12 cellular contexts compared by ENCODE assay signal in the genomic region with DNA sequence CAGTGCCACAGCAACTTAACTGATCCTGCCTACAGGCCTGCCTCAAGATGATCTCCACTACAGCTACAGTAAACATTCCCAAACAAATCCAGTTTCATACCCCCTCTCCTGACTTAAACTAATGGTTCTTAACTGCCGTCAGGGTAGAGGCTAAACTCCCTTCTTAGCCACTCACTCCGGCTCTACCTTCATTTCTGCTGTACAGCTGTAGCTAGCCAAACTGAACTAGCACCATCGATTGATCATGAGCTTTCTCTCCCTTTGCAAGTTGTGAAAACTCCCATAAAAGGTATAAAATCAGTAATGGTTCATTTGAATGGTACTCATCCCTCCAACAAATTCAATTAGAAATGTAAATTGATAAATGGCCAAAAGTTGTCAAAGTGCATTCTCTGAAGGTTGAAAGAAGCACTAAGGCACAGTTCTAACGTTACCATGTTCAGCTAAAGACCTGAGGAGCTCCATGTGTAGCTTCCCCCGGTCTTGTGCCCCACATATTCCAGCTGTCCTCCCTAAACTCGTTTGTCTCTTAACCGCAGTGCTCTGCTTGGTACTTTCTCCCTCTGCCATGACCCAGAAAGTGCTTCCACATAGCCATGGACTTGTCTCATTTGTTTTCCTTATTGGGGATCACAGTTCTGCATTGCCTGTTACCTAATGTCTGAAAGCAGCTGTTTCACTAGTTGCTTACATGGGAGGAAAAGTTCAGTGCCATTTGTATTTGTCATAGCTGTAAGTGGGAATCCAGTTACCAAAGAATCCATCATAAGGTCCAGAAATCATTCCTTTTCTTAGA. TPM values are rescaled to one million over a fixed set of nuclear protein-coding genes. Genes with fewer than 3 reads are reported as not detected.
DNase-seq lines count a peak whose midpoint lies in the region; ATAC-seq, FAIRE-seq and TF ChIP-seq lines count a peak whose summit lies in the region.
"Had no signal": no experiment of that assay in that cellular context is flagged by ENCODE, and none has a peak within 500 bp of the region (broad histone marks: within the 10 kb centered on the region; RNA-seq: fewer than 3 reads in every experiment).

No MANE protein-coding gene starts in this region.

- H3K27ac ChIP-seq in KOPT-K1 (ENCODE audit: low read depth, low read length, poor library complexity, severe bottlenecking), result peak overlapping the region; percentile 57
- no peak overlapping the region for H3K27ac ChIP-seq in K562 (ENCODE audit: extremely low read depth, low read depth, low read length)
- H3K27ac ChIP-seq in spleen, result peak overlapping the region in 1 of 8 donors; percentile 3
- H3K27ac ChIP-seq: ovary, transverse colon had no signal

- TF ChIP-seq CTCF in K562 (IDR thresholded peaks at IDR 0.05 in 2 of 3, conservative IDR thresholded peaks at IDR 0.05 in 1 of 3; ENCODE audit: insufficient read depth in 2 of 3, low read depth in 1 of 3, low read length in 3 of 3), result no peak
- TF ChIP-seq CTCF in spleen (IDR thresholded peaks at IDR 0.05 in 8 of 11, conservative IDR thresholded peaks at IDR 0.05 in 3 of 11), result no peak

- FAIRE-seq in K562 (lab: Jason Lieb, UNC), result peak; percentile 69

- H3K9ac ChIP-seq in K562 (ENCODE audit: insufficient read depth in 1 of 2, low read depth in 2 of 2, low read length in 2 of 2), result no peak overlapping the region

- H3K9me3 ChIP-seq in KOPT-K1 (ENCODE audit: insufficient read depth, low read length, poor library complexity, severe bottlenecking), result no peaks in the 10 kb centered on the region
- no peaks in the 10 kb centered on the region for H3K9me3 ChIP-seq in K562 (replicated peaks; ENCODE audit: control insufficient read depth, insufficient read depth, low read depth, low read length)
- H3K9me3 ChIP-seq in spleen, result no peaks in the 10 kb centered on the region
- H3K9me3 ChIP-seq: ovary, transverse colon had no signal

- no peak for TF ChIP-seq EP300 in K562 (IDR thresholded peaks at IDR 0.05; ENCODE audit: low read length)

- CTCF ChIA-PET in K562 (lab: Yijun Ruan, JAX; ENCODE audit: low intra/inter-chr PET ratio), result no interaction called here

- H2AFZ ChIP-seq in K562 (ENCODE audit: low read depth, low read length), result no peak overlapping the region

- TF ChIP-seq RAD21 in K562 (CRISPR knock-in tag; conservative IDR thresholded peaks at IDR 0.05 in 1 of 2, IDR thresholded peaks at IDR 0.05 in 1 of 2), result 0 out of 4 replicates have a peak, but pooled peaks of 1 of the 2 experiments have one; percentile 1

- POLR2A ChIA-PET in K562 (lab: Yijun Ruan, JAX), result interaction anchor here (0.5 to 3.6 kb wide), 13 partner anchors 10 to 838 kb away, joined by 3 to 19 read pairs (median 4); no protein-coding TSS in a partner anchor

- H3K79me2 ChIP-seq in K562 (ENCODE audit: control insufficient read depth, insufficient read depth, low read length), result no peaks in the 10 kb centered on the region; the same call in 2 of the 3 replicates

- DNase-seq in SIG-M5 treated with dmso at 0.1 percent for 504 hours (lab: John Stamatoyannopoulos, UW; ENCODE audit: unreplicated experiment) (peak; percentile 11), SIG-M5 (lab: John Stamatoyannopoulos, UW) (no peak), K562 (ENCODE audit: extremely low read depth in 1 of 4, low spot score in 3 of 4) (peak in 2 of 4 experiments; percentile 19 to 20), non-pigmented ciliary epithelial cell (ENCODE audit: low read depth) (peak; percentile 26), amygdala (lab: John Stamatoyannopoulos, UW) (no peak), spleen (no peak), KBM-7 (no peak)
- DNase-seq: activated gamma-delta T cell, NCI-H526 treated with DMSO at 0.1 percent for 48 hours, ovary, transverse colon had no signal

- intact Hi-C loops in K562 (cut with micrococcal nuclease), result loop anchor here (5.0 kb wide), 1 partner anchor 37 kb away; no protein-coding TSS in a partner anchor
- intact Hi-C loops in spleen (cut with DNase I; ENCODE audit: low total_unique reads), result no loop called here

- in situ Hi-C loops in K562 (cut with MboI) (no loop called here), KBM-7 (cut with MboI; ENCODE audit: low pct_unique_long_range_greater_than_20kb, low sequenced_read_pairs) (no loop called here)

- 49% methylated on average over 7 of the region's 7 CpGs for WGBS in K562 (ENCODE audit: insufficient coverage, low coverage, missing lambda C conversion rate)
- WGBS in spleen, 5 donors, result 79 to 91% (median 83%) methylated on average over 7 of the region's 7 CpGs

- H3K4me1 ChIP-seq in K562 (replicated peaks in 1 of 2; ENCODE audit: control insufficient read depth in 2 of 2, insufficient read depth in 2 of 2, low read length in 2 of 2) (no peaks in the 10 kb centered on the region), spleen (peaks cover 0 to 11% (median 0%) of the 10 kb centered on the region in 6 donors)
- H3K4me1 ChIP-seq: transverse colon had no signal

- H3K4me2 ChIP-seq in K562 (ENCODE audit: insufficient read depth, low read length), result no peak overlapping the region

- H3K4me3 ChIP-seq in K562 (no peak overlapping the region), spleen (no peak overlapping the region)
- H3K4me3 ChIP-seq: ovary, transverse colon had no signal

- no TSS peak for BruUV-seq in K562 (replicated peaks; lab: Mats Ljungman, UMichigan)

- peak; percentile 60 for ATAC-seq in K562

- H3K36me3 ChIP-seq in KOPT-K1 (ENCODE audit: insufficient read depth, low read length), result peaks cover 74% of the 10 kb centered on the region
- H3K36me3 ChIP-seq in K562 (ENCODE audit: control insufficient read depth, insufficient read depth, low read length), result peaks cover 52% of the 10 kb centered on the region
- H3K36me3 ChIP-seq in spleen, result peaks cover 10 to 63% (median 50%) of the 10 kb centered on the region in 6 donors
- H3K36me3 ChIP-seq: ovary had no signal

- no peaks in the 10 kb centered on the region for H3K27me3 ChIP-seq in K562 (ENCODE audit: control insufficient read depth in 2 of 2, insufficient read depth in 2 of 2, low read length in 2 of 2)
- no peaks in the 10 kb centered on the region for H3K27me3 ChIP-seq in spleen (replicated peaks in 1 of 7)
- H3K27me3 ChIP-seq: ovary, transverse colon had no signal

- peaks cover 8% of the 10 kb centered on the region; the same call in 1 of the 2 replicates for H4K20me1 ChIP-seq in K562 (replicated peaks; ENCODE audit: control insufficient read depth, insufficient read depth, low read length)

- TF ChIP-seq POLR2A in K562 (conservative IDR thresholded peaks at IDR 0.05) (peak; percentile 66), spleen (IDR thresholded peaks at IDR 0.05) (no peak)

- H3K9me1 ChIP-seq in K562 (ENCODE audit: control insufficient read depth, insufficient read depth, low read length), result peaks cover 2% of the 10 kb centered on the region

TF ChIP-seq in K562, 482 proteins besides CTCF, POLR2A, EP300 and RAD21 (continues in another document):
- no peak for TF ChIP-seq EGR1 (conservative IDR thresholded peaks at IDR 0.05)
- TF ChIP-seq ZBTB17 (CRISPR knock-in tag; IDR thresholded peaks at IDR 0.05), result peak; percentile 57; the same call in 1 of the 2 replicates
- TF ChIP-seq POLR2AphosphoS5 (IDR thresholded peaks at IDR 0.05; ENCODE audit: control insufficient read depth, insufficient read depth, low read depth, low read length), result peak; percentile 51; the same call in 1 of the 2 replicates
- peak; percentile 64; the same call in 1 of the 2 replicates for TF ChIP-seq SUPT5H (IDR thresholded peaks at IDR 0.05)
- TF ChIP-seq, protein P1, sequence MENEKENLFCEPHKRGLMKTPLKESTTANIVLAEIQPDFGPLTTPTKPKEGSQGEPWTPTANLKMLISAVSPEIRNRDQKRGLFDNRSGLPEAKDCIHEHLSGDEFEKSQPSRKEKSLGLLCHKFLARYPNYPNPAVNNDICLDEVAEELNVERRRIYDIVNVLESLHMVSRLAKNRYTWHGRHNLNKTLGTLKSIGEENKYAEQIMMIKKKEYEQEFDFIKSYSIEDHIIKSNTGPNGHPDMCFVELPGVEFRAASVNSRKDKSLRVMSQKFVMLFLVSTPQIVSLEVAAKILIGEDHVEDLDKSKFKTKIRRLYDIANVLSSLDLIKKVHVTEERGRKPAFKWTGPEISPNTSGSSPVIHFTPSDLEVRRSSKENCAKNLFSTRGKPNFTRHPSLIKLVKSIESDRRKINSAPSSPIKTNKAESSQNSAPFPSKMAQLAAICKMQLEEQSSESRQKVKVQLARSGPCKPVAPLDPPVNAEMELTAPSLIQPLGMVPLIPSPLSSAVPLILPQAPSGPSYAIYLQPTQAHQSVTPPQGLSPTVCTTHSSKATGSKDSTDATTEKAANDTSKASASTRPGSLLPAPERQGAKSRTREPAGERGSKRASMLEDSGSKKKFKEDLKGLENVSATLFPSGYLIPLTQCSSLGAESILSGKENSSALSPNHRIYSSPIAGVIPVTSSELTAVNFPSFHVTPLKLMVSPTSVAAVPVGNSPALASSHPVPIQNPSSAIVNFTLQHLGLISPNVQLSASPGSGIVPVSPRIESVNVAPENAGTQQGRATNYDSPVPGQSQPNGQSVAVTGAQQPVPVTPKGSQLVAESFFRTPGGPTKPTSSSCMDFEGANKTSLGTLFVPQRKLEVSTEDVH (IDR thresholded peaks at IDR 0.05; ENCODE audit: low read depth, partially characterized antibody), result peak; percentile 25

RNA-seq across cellular contexts. Expression of gene DHX9, which starts 49.8 kb away (rescaled TPM):
- 182 and 518 TPM in 2 replicates for total RNA-seq in K562 (2011; cell fraction: chromatin; rRNA removed; ENCODE audit: low replicate concordance)
- total RNA-seq in K562 (2011; cell fraction: nucleolus; rRNA removed), result 112 and 145 TPM in 2 replicates
- 168 and 205 TPM in 2 replicates for total RNA-seq in K562 (2011; cell fraction: nucleoplasm; rRNA removed)
- total RNA-seq in K562 (2014; rRNA removed) (234 and 269 TPM in 2 replicates), K562 (2014; rRNA removed; fragmentation: Illumina TruSeq; extraction: Trizol) (355 and 364 TPM in 2 replicates), K562 (2015; rRNA removed; fragmentation: Illumina TruSeq; extraction: Trizol) (395 and 409 TPM in 2 replicates), K562 (2021) (329 and 341 TPM in 2 replicates), spleen (100 to 1,000 TPM in 6 of 7 donors, 10 to 100 TPM in 1; 94.4 to 145 (median 121) TPM)
- polyA plus RNA-seq in K562 (2011; rRNA removed) (241 and 373 TPM in 2 replicates), K562 (2014; fragmentation: Illumina TruSeq; extraction: Trizol) (265 and 294 TPM in 2 replicates), K562 (2014; fragmentation: Nextera tagmentation; extraction: Ambion mirVana) (100 to 1,000 TPM; 100 to 246 TPM), K562 (2014; rRNA removed) (275 and 300 TPM in 2 replicates), spleen (10 to 100 TPM; 61.0 to 83.5 (median 73.0) TPM)
- 153 and 188 TPM in 2 replicates for polyA plus RNA-seq in K562 (2011; cell fraction: cytosol; rRNA removed)
- polyA plus RNA-seq in K562 (2011; cell fraction: nucleus; rRNA removed), result 193 and 234 TPM in 2 replicates
- 141 and 260 TPM in 2 replicates for polyA plus RNA-seq in K562 (2012)
- polyA minus RNA-seq in K562 (2011; rRNA and poly(A)+ RNA removed), result 621 and 707 TPM in 2 replicates
- polyA minus RNA-seq in K562 (2011; cell fraction: cytosol; rRNA and poly(A)+ RNA removed), result 125 and 221 TPM in 2 replicates
- 236 and 384 TPM in 2 replicates for polyA minus RNA-seq in K562 (2011; cell fraction: nucleus; rRNA and poly(A)+ RNA removed)

Comparison
In these comparisons a context has a peak if more than half of its experiments do, and no peak if none do; other contexts are left out.
1. DNase-seq: peak in SIG-M5 treated with dmso at 0.1 percent for 504 hours (single experiment) and non-pigmented ciliary epithelial cell (single experiment); none in SIG-M5 (single experiment), amygdala (0 of 56), spleen (single experiment) and KBM-7 (single experiment).